9 cellular contexts compared by ENCODE assay signal in genomic region chr5:172285226-172286143, GRCh38. TPM values are rescaled to one million over a fixed set of nuclear protein-coding genes. Genes with fewer than 3 reads are reported as not detected.
DNase-seq lines count a peak whose midpoint lies in the region; ATAC-seq and TF ChIP-seq lines count a peak whose summit lies in the region.
"Had no signal": no experiment of that assay in that cellular context is flagged by ENCODE, and none has a peak within 500 bp of the region (broad histone marks: within the 10 kb centered on the region; RNA-seq: fewer than 3 reads in every experiment).

No MANE protein-coding gene starts in this region.

- H2AFZ ChIP-seq in Karpas-422 (ENCODE audit: low read length) (no peak overlapping the region), neuronal stem cell (ENCODE audit: low read length) (no peak overlapping the region)

- CTCF ChIA-PET in Caco-2 (lab: Charles Lee) = no interaction called here

- H3K79me2 ChIP-seq in Karpas-422 (ENCODE audit: low read length) = peaks cover 30% of the 10 kb centered on the region

- DNase-seq in Caco-2 (no peak), Karpas-422 (no peak), chondrocyte (ENCODE audit: low spot score) (no peak), neuronal stem cell (ENCODE audit: low spot score) (no peak), NCI-H2029 (lab: John Stamatoyannopoulos, UW) (no peak)
- DNase-seq: NCI-H2081 had no signal

- H3K9me3 Mint-ChIP-seq in Caco-2 (ENCODE audit: unreplicated experiment) (no peaks in the 10 kb centered on the region), chondrocyte (ENCODE audit: low read depth) (no peaks in the 10 kb centered on the region)

- no peaks in the 10 kb centered on the region for H3K79me1 ChIP-seq in neuronal stem cell (ENCODE audit: low read depth, low read length)

- POLR2A ChIA-PET in Caco-2 (lab: Charles Lee) = interaction anchor here (0.6 kb wide), 1 partner anchor 190 kb away, joined by 3 read pairs; no protein-coding TSS in a partner anchor

- H3K4me1 ChIP-seq in Caco-2 = peaks cover 5% of the 10 kb centered on the region; the same call in 1 of the 2 replicates
- H3K4me1 ChIP-seq in Karpas-422 (ENCODE audit: low read length) = peaks cover 29% of the 10 kb centered on the region
- H3K4me1 ChIP-seq in neuronal stem cell (ENCODE audit: control insufficient read depth in 2 of 2, insufficient read depth in 1 of 2, low read depth in 1 of 2, low read length in 2 of 2) = peaks cover 2 to 11% of the 10 kb centered on the region in 2 donors

- H3K4me1 Mint-ChIP-seq in Caco-2 (ENCODE audit: low read depth, unreplicated experiment) (peaks cover 9% of the 10 kb centered on the region), chondrocyte (ENCODE audit: low read depth) (peaks cover 34% of the 10 kb centered on the region)

- H3K4me3 Mint-ChIP-seq in Caco-2 (ENCODE audit: unreplicated experiment) (peak overlapping the region; percentile 86), chondrocyte (ENCODE audit: unreplicated experiment) (peak overlapping the region; percentile 88)

- peak overlapping the region; percentile 63 for H2BK12ac ChIP-seq in neuronal stem cell (ENCODE audit: low read length)

- H3K27ac Mint-ChIP-seq in Caco-2 (ENCODE audit: unreplicated experiment) (peak overlapping the region; percentile 85), chondrocyte (ENCODE audit: unreplicated experiment) (no peak overlapping the region)

- no TSS peak for BruUV-seq in Caco-2 (replicated peaks; lab: Mats Ljungman, UMichigan)

- H3K23ac ChIP-seq in neuronal stem cell (ENCODE audit: low read depth, low read length, poor library complexity) = no peak overlapping the region

- no peak for ATAC-seq in HG03039 (IDR thresholded peaks at IDR 0.05; ENCODE audit: unreplicated experiment)
- no peak for ATAC-seq in HG03139 (IDR thresholded peaks at IDR 0.05; ENCODE audit: unreplicated experiment)

- no peak overlapping the region for H3K14ac ChIP-seq in neuronal stem cell (ENCODE audit: low read length)

- H3K4me3 ChIP-seq in Caco-2 (ENCODE audit: low read depth, low read length) (no peak overlapping the region), Karpas-422 (ENCODE audit: low read length) (no peak overlapping the region), neuronal stem cell (ENCODE audit: low read length in 2 of 2) (no peak overlapping the region)

- H4K91ac ChIP-seq in neuronal stem cell (ENCODE audit: low read depth, low read length, poor library complexity) = no peak overlapping the region

- intact Hi-C loops in Caco-2 (cut with micrococcal nuclease; ENCODE audit: unreplicated experiment) = no loop called here

- H3K9me3 ChIP-seq in Caco-2 = no peaks in the 10 kb centered on the region
- no peaks in the 10 kb centered on the region for H3K9me3 ChIP-seq in Karpas-422 (ENCODE audit: low read length)
- H3K9me3 ChIP-seq in neuronal stem cell (replicated peaks in 1 of 2; ENCODE audit: control insufficient read depth in 2 of 2, insufficient read depth in 1 of 2, low read depth in 1 of 2, low read length in 2 of 2) = no peaks in the 10 kb centered on the region

- H3K27me3 ChIP-seq in Caco-2 (replicated peaks; ENCODE audit: control insufficient read depth, insufficient read depth, low read length) (no peaks in the 10 kb centered on the region), Karpas-422 (ENCODE audit: low read length) (no peaks in the 10 kb centered on the region), neuronal stem cell (ENCODE audit: control insufficient read depth in 3 of 3, insufficient read depth in 3 of 3, low read depth in 1 of 3, low read length in 3 of 3) (no peaks in the 10 kb centered on the region)

- no peaks in the 10 kb centered on the region for H4K20me1 ChIP-seq in Karpas-422 (ENCODE audit: insufficient read depth, low read depth, low read length)

- no peak overlapping the region for H2BK15ac ChIP-seq in neuronal stem cell (ENCODE audit: low read length)

- no peaks in the 10 kb centered on the region for H3K9me2 ChIP-seq in Karpas-422 (replicated peaks; ENCODE audit: insufficient read depth, low read length)

- no peaks in the 10 kb centered on the region for H3K27me3 Mint-ChIP-seq in Caco-2 (ENCODE audit: insufficient read depth, unreplicated experiment)
- H3K27me3 Mint-ChIP-seq in chondrocyte (ENCODE audit: low read depth) = no peaks in the 10 kb centered on the region

- no peak overlapping the region for H3K4ac ChIP-seq in neuronal stem cell (ENCODE audit: low read length)

- H3K18ac ChIP-seq in neuronal stem cell (ENCODE audit: low read length) = no peak overlapping the region

- H3K36me3 ChIP-seq in Caco-2 (ENCODE audit: control insufficient read depth, insufficient read depth, low read length) (no peaks in the 10 kb centered on the region; the same call in 1 of the 2 replicates), Karpas-422 (ENCODE audit: insufficient read depth, low read length) (no peaks in the 10 kb centered on the region), neuronal stem cell (replicated peaks in 1 of 2; ENCODE audit: control insufficient read depth in 2 of 2, insufficient read depth in 2 of 2, low read length in 2 of 2) (peaks cover 0 to 15% of the 10 kb centered on the region in 2 donors)

- whole genome bisulfite sequencing in neuronal stem cell (ENCODE audit: extremely low coverage in 2 of 2, insufficient read length in 2 of 2, insufficient replicate concordance in 1 of 2), 2 donors = no CpG with 5 or more reads among the region's 15 CpGs

- H3K36me3 Mint-ChIP-seq in Caco-2 (ENCODE audit: insufficient read depth, unreplicated experiment) (no peaks in the 10 kb centered on the region), chondrocyte (ENCODE audit: low read depth) (no peaks in the 10 kb centered on the region)

- H4K8ac ChIP-seq in neuronal stem cell (ENCODE audit: low read depth, low read length) = no peak overlapping the region

- no peak overlapping the region for H2AK5ac ChIP-seq in neuronal stem cell (ENCODE audit: low read depth, low read length)

- H3K4me2 ChIP-seq in Karpas-422 (ENCODE audit: low read depth, low read length, poor library complexity, severe bottlenecking) (peak overlapping the region; percentile 90), neuronal stem cell (ENCODE audit: insufficient read depth, low read length, poor library complexity, severe bottlenecking) (no peak overlapping the region)

- H2BK120ac ChIP-seq in neuronal stem cell (ENCODE audit: low read depth, low read length) = no peak overlapping the region

- H2BK5ac ChIP-seq in neuronal stem cell (ENCODE audit: low read length) = no peak overlapping the region

- H3K27ac ChIP-seq in Karpas-422 (ENCODE audit: low read length) (no peak overlapping the region), neuronal stem cell (replicated peaks; ENCODE audit: low read length) (no peak overlapping the region)
- H3K27ac ChIP-seq: HL-60 had no signal

- no peak for TF ChIP-seq CTCF in Caco-2 (IDR thresholded peaks at IDR 0.05; ENCODE audit: insufficient read depth in 1 of 2, low read depth in 1 of 2, low read length in 1 of 2, severe bottlenecking in 1 of 2, unreplicated experiment in 1 of 2)
- no peak for TF ChIP-seq CTCF in chondrocyte (IDR thresholded peaks at IDR 0.05)

- H3K9ac ChIP-seq in Karpas-422 (ENCODE audit: low read length) (no peak overlapping the region), neuronal stem cell (ENCODE audit: low read depth, low read length, poor library complexity) (no peak overlapping the region)

RNA-seq across cellular contexts. Expression of gene UBTD2, which starts 1.9 kb away (rescaled TPM):
- 32.4 and 33.2 TPM in 2 replicates for total RNA-seq in Caco-2 (2022)
- 11.0 and 15.1 TPM in 2 replicates for total RNA-seq in Karpas-422 (2014; rRNA removed; shearing (Covaris generic); ENCODE audit: low replicate concordance)
- 37.6 to 38.9 TPM (median 38.4 TPM) in 3 replicates for total RNA-seq in chondrocyte
- polyA plus RNA-seq in neuronal stem cell (2013, experiment 1 of 2) = 52.4 TPM
- polyA plus RNA-seq in neuronal stem cell (2013, experiment 2 of 2) = 53.9 TPM
